17 cellular contexts compared by ENCODE assay signal in the genomic region with DNA sequence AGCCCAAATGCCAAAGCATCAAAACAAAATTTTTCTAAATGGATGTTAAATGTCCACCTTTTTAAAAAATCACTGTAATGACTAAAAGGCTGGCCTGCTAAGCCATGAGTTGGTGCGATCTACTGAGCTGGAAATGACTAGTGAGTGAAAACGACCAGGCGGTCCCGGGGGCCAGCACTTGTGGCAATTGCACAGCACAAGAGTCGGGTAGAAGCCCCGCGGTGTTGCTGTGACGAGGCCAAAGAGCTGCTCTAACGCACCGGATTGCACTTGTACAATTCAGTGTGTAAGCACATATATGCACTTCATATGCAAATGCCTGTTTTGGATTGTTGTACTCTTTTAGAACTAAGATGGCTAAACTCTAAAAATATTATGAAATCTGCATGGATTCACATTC.
"Had no signal": no experiment of that assay in that cellular context is flagged by ENCODE, and none has a peak within 500 bp of the region (broad histone marks: within the 10 kb centered on the region; RNA-seq: fewer than 3 reads in every experiment).

No MANE protein-coding gene starts in this region.

- H3K9me3 Mint-ChIP-seq: effector memory CD8-positive, alpha-beta T cell; natural killer cell; stimulated activated memory B cell treated with anti-CD40 and anti-IgM and Interleukin-4, amounts not matched to agents 10 μg/mL and 1 μg/mL and 100 μg/mL, for 72 hours; stimulated activated naive CD8-positive, alpha-beta T cell treated with anti-CD3 and anti-CD28 coated beads, Interleukin-15, Interleukin-2, amounts not matched to agents 100 ng/mL and 50 ng/mL, for 24 hours had no signal

- H3K4me3 Mint-ChIP-seq: effector memory CD8-positive, alpha-beta T cell; natural killer cell; stimulated activated memory B cell treated with anti-CD40 and anti-IgM and Interleukin-4, amounts not matched to agents 10 μg/mL and 1 μg/mL and 100 μg/mL, for 72 hours; stimulated activated naive CD8-positive, alpha-beta T cell treated with anti-CD3 and anti-CD28 coated beads, Interleukin-15, Interleukin-2, amounts not matched to agents 100 ng/mL and 50 ng/mL, for 24 hours had no signal

- ATAC-seq: effector memory CD8-positive, alpha-beta T cell; left ventricle myocardium superior; natural killer cell; pancreas; sciatic nerve; stimulated activated memory B cell treated with anti-CD40 and anti-IgM and Interleukin-4, amounts not matched to agents 10 μg/mL and 1 μg/mL and 100 μg/mL, for 72 hours had no signal

- H3K27me3 Mint-ChIP-seq: effector memory CD8-positive, alpha-beta T cell; stimulated activated memory B cell treated with anti-CD40 and anti-IgM and Interleukin-4, amounts not matched to agents 10 μg/mL and 1 μg/mL and 100 μg/mL, for 72 hours; stimulated activated naive CD8-positive, alpha-beta T cell treated with anti-CD3 and anti-CD28 coated beads, Interleukin-15, Interleukin-2, amounts not matched to agents 100 ng/mL and 50 ng/mL, for 24 hours had no signal

- H3K27ac Mint-ChIP-seq: effector memory CD8-positive, alpha-beta T cell; stimulated activated memory B cell treated with anti-CD40 and anti-IgM and Interleukin-4, amounts not matched to agents 10 μg/mL and 1 μg/mL and 100 μg/mL, for 72 hours; stimulated activated naive CD8-positive, alpha-beta T cell treated with anti-CD3 and anti-CD28 coated beads, Interleukin-15, Interleukin-2, amounts not matched to agents 100 ng/mL and 50 ng/mL, for 24 hours had no signal

- H3K4me1 Mint-ChIP-seq: stimulated activated memory B cell treated with anti-CD40 and anti-IgM and Interleukin-4, amounts not matched to agents 10 μg/mL and 1 μg/mL and 100 μg/mL, for 72 hours had no signal

- DNase-seq: cortex of kidney; effector memory CD8-positive, alpha-beta T cell; erythroblast; esophagus squamous epithelium; foreskin melanocyte; hypothalamus; left ventricle myocardium superior; lower lobe of right lung; natural killer cell; occipital lobe; pancreas; stimulated activated CD4-positive, alpha-beta T cell treated with anti-CD3 and anti-CD28 coated beads, Interleukin-2, amount 100 ng/mL, for 24 hours; stimulated activated CD4-positive, alpha-beta T cell treated with anti-CD3 and anti-CD28 coated beads, Interleukin-4, amount 100 ng/mL, for 24 hours; upper lobe of left lung had no signal
